ENCODE assay signal across 8 cellular contexts in the genomic region with DNA sequence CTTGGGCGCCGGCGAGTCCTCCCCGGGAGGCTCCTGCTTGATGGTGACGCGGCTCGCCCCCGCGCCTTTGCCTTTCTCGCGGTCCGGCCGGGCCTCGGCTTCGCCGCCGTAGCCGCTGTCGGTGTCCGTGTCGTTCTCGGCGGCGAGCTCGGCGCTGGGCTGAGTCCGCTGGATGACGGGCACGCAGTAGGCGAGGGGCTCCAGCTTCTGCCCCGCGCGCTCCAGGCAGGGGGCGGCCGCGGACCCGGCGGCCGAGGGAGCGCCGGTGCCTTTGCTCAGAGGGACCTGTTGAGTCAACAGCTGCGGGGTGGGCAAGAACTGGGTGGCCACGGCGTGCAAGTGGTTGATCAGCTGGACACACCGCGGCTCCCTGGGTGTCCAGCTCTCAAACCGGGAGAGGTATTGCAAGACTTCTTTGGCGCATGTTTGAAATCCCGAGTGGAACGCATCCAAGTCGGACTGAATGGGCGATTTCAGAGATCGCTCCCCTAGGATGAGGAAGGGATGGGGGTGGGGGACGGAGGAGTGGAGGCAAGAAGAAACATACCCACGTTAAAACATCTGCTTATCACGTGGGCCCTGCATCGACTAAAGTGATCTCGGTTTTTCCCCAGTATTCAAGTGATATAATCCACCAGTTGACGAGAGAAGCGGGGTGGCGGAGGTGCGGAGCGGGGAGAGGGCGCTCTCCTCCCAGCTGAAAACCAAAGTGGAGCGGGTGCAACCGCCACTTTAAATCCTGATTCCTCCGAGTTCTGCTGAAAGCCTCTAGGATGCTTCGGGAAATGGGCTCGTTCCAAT. TPM values are rescaled to one million over a fixed set of nuclear protein-coding genes. Genes with fewer than 3 reads are reported as not detected.
DNase-seq lines count a peak whose midpoint lies in the region; ATAC-seq and TF ChIP-seq lines count a peak whose summit lies in the region.

No MANE protein-coding gene starts in this region.

- no peaks in the 10 kb centered on the region for H3K9me3 Mint-ChIP-seq in naive thymus-derived CD4-positive, alpha-beta T cell

- CTCF ChIA-PET in naive thymus-derived CD4-positive, alpha-beta T cell (lab: Charles Lee), result no interaction called here

- H3K4me1 ChIP-seq in naive thymus-derived CD4-positive, alpha-beta T cell (ENCODE audit: control insufficient read depth in 2 of 2, insufficient read depth in 2 of 2, low read length in 2 of 2), result peaks cover 12 to 21% of the 10 kb centered on the region in 2 donors

- peaks cover 0 to 1% (median 0%) of the 10 kb centered on the region in 5 donors for H3K36me3 Mint-ChIP-seq in naive thymus-derived CD4-positive, alpha-beta T cell

- no peak overlapping the region for H3K27ac ChIP-seq in naive thymus-derived CD4-positive, alpha-beta T cell (ENCODE audit: low read depth, low read length)

- peaks cover 23 to 42% of the 10 kb centered on the region in 2 donors for H3K27me3 ChIP-seq in naive thymus-derived CD4-positive, alpha-beta T cell (ENCODE audit: control insufficient read depth in 2 of 2, insufficient read depth in 2 of 2, low read length in 2 of 2)

- peak overlapping the region; percentile 80 to 91 (median 88) for H3K4me3 Mint-ChIP-seq in naive thymus-derived CD4-positive, alpha-beta T cell

- H3K27ac Mint-ChIP-seq in naive thymus-derived CD4-positive, alpha-beta T cell, result peak overlapping the region in 3 of 9 donors; percentile 46 to 75 (median 58)

- intact Hi-C loops in naive thymus-derived CD4-positive, alpha-beta T cell (cut with micrococcal nuclease), result loop anchor here (1.0 to 5.0 kb wide), 9 partner anchors 9 to 1589 kb away; a partner anchor contains a TSS

- DNase-seq in Ammon's horn (ENCODE audit: low spot score) (peak; percentile 87), NCI-H1105 treated with DMSO at 0.1 percent for 48 hours (lab: John Stamatoyannopoulos, UW) (peak; percentile 54), fibroblast of the aortic adventitia (ENCODE audit: low read depth) (peak; percentile 90), ureter (ENCODE audit: low spot score) (peak; percentile 81)
- peak; percentile 47 to 56 for DNase-seq in activated T-cell treated with anti-CD3 and anti-CD28 coated beads, Interleukin-2, amount 50 U/mL, for 48 hours
- peak in 7 of 9 donors; percentile 16 to 51 (median 22) for DNase-seq in naive thymus-derived CD4-positive, alpha-beta T cell

- peak overlapping the region; percentile 78 for H3K4me3 ChIP-seq in fibroblast of the aortic adventitia (ENCODE audit: low read depth, low read length)
- peak overlapping the region; percentile 39 for H3K4me3 ChIP-seq in naive thymus-derived CD4-positive, alpha-beta T cell (ENCODE audit: low read length)

- H3K27me3 Mint-ChIP-seq in naive thymus-derived CD4-positive, alpha-beta T cell, result peaks cover 67 to 86% (median 78%) of the 10 kb centered on the region in 5 donors

- peaks cover 22 to 49% (median 41%) of the 10 kb centered on the region in 7 donors for H3K4me1 Mint-ChIP-seq in naive thymus-derived CD4-positive, alpha-beta T cell

- peak; percentile 55 for TF ChIP-seq CTCF in fibroblast of the aortic adventitia (IDR thresholded peaks at IDR 0.05; ENCODE audit: insufficient read depth, low read length)

- H3K36me3 ChIP-seq in naive thymus-derived CD4-positive, alpha-beta T cell (ENCODE audit: control insufficient read depth in 2 of 3, insufficient read depth in 3 of 3, low read length in 3 of 3), result no peaks in the 10 kb centered on the region

- peak; percentile 12 for ATAC-seq in GM19025 (IDR thresholded peaks at IDR 0.05; ENCODE audit: low read depth, unreplicated experiment)
- ATAC-seq in naive thymus-derived CD4-positive, alpha-beta T cell, result peak; percentile 44
- ATAC-seq in HG03097 (IDR thresholded peaks at IDR 0.05; ENCODE audit: low FRiP score, unreplicated experiment), result no peak

- no peaks in the 10 kb centered on the region for H3K9me3 ChIP-seq in naive thymus-derived CD4-positive, alpha-beta T cell (ENCODE audit: control insufficient read depth in 2 of 3, low read length in 3 of 3)

- POLR2A ChIA-PET in naive thymus-derived CD4-positive, alpha-beta T cell (lab: Charles Lee), result no interaction called here

RNA-seq across cellular contexts. Expression of a gene that starts 2.0 kb away (rescaled TPM):
- total RNA-seq in fibroblast of the aortic adventitia (ENCODE audit: low replicate concordance), result 2.3 and 9.2 TPM in 2 replicates
- 1 to 10 TPM in 1 of 5 experiments, under 1 TPM in 2, not detected in 2; 0.42 to 1.2 (median 0.84) TPM for total RNA-seq in naive thymus-derived CD4-positive, alpha-beta T cell
- polyA plus RNA-seq in naive thymus-derived CD4-positive, alpha-beta T cell, result not detected
- 186 TPM for total RNA-seq in ureter

Comparison
In these comparisons a context has a peak if more than half of its experiments do, and no peak if none do; other contexts are left out.
1. DNase-seq: peak in every context shown above with its lines; median percentile 90 in fibroblast of the aortic adventitia; 87 in Ammon's horn; 81 in ureter; 54 in NCI-H1105 treated with DMSO at 0.1 percent for 48 hours; 52 in activated T-cell treated with anti-CD3 and anti-CD28 coated beads, Interleukin-2, amount 50 U/mL, for 48 hours; 22 in naive thymus-derived CD4-positive, alpha-beta T cell.
2. RNA of a gene that starts 2.0 kb away (total RNA-seq): 186 TPM in ureter (single experiment); 2.3 to 9.2 TPM in fibroblast of the aortic adventitia and 0.42 to 1.2 TPM in naive thymus-derived CD4-positive, alpha-beta T cell; every median in the first group is over 10 times any median in the second.